ENCODE assay signal across 2 cellular contexts in genomic region chr7:72603073-72603472, GRCh38.
A peak's percentile ranks its signal among the peaks of the same experiment; 100 is the strongest.
TF ChIP-seq lines count a peak whose summit lies in the region.

No MANE protein-coding gene starts in this region.

TF ChIP-seq in HEK293, 187 proteins besides CTCF, POLR2A, EP300 and RAD21 (continued from another document):
- TF ChIP-seq ZNF626 (tag by site-specific recombination; IDR thresholded peaks at IDR 0.05), result no peak
- TF ChIP-seq PRDM4 (tag by site-specific recombination; IDR thresholded peaks at IDR 0.05), result no peak
- no peak for TF ChIP-seq ZNF174 (tag by site-specific recombination; IDR thresholded peaks at IDR 0.05)
- TF ChIP-seq, protein P1, sequence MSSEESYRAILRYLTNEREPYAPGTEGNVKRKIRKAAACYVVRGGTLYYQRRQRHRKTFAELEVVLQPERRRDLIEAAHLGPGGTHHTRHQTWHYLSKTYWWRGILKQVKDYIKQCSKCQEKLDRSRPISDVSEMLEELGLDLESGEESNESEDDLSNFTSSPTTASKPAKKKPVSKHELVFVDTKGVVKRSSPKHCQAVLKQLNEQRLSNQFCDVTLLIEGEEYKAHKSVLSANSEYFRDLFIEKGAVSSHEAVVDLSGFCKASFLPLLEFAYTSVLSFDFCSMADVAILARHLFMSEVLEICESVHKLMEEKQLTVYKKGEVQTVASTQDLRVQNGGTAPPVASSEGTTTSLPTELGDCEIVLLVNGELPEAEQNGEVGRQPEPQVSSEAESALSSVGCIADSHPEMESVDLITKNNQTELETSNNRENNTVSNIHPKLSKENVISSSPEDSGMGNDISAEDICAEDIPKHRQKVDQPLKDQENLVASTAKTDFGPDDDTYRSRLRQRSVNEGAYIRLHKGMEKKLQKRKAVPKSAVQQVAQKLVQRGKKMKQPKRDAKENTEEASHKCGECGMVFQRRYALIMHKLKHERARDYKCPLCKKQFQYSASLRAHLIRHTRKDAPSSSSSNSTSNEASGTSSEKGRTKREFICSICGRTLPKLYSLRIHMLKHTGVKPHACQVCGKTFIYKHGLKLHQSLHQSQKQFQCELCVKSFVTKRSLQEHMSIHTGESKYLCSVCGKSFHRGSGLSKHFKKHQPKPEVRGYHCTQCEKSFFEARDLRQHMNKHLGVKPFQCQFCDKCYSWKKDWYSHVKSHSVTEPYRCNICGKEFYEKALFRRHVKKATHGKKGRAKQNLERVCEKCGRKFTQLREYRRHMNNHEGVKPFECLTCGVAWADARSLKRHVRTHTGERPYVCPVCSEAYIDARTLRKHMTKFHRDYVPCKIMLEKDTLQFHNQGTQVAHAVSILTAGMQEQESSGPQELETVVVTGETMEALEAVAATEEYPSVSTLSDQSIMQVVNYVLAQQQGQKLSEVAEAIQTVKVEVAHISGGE (tag by site-specific recombination; conservative IDR thresholded peaks at IDR 0.05; ENCODE audit: low read depth), result no peak
- TF ChIP-seq ZNF843 (tag by site-specific recombination; IDR thresholded peaks at IDR 0.05), result no peak
- TF ChIP-seq ZNF366 (tag by site-specific recombination; conservative IDR thresholded peaks at IDR 0.05), result peak; percentile 93
- TF ChIP-seq ZNF660 (tag by site-specific recombination; IDR thresholded peaks at IDR 0.05), result no peak
- TF ChIP-seq ZNF629 (tag by site-specific recombination; IDR thresholded peaks at IDR 0.05), result no peak
- no peak for TF ChIP-seq TRIM28 (IDR thresholded peaks at IDR 0.05; ENCODE audit: borderline replicate concordance, low read length)
- TF ChIP-seq ZFP69B (tag by site-specific recombination; IDR thresholded peaks at IDR 0.05), result no peak
- no peak for TF ChIP-seq MEIS1 (CRISPR knock-in tag; IDR thresholded peaks at IDR 0.05; ENCODE audit: borderline replicate concordance)
- TF ChIP-seq ZNF184 (tag by site-specific recombination; IDR thresholded peaks at IDR 0.05), result no peak
- TF ChIP-seq ZNF19 (tag by site-specific recombination; IDR thresholded peaks at IDR 0.05; ENCODE audit: low read depth), result no peak

TF ChIP-seq in K562, 482 proteins besides CTCF, POLR2A, EP300 and RAD21 (continued from another document):
- TF ChIP-seq PKNOX1 (IDR thresholded peaks at IDR 0.05) (peak; percentile 97), PTRF (tag; IDR thresholded peaks at IDR 0.05) (no peak), MEIS2 (IDR thresholded peaks at IDR 0.05; ENCODE audit: partially characterized antibody) (peak; percentile 97), ZBTB17 (CRISPR knock-in tag; IDR thresholded peaks at IDR 0.05) (no peak), CBX3 (IDR thresholded peaks at IDR 0.05; ENCODE audit: borderline replicate concordance in 1 of 2, low read length in 2 of 2) (peak in 1 of 2 experiments; percentile 45; a peak in 1 of 3 replicates), RFX1 (IDR thresholded peaks at IDR 0.05) (0 out of 2 replicates have a peak, but pooled peaks have one; percentile 8), TRIM24 (IDR thresholded peaks at IDR 0.05) (peak; percentile 45 to 58), TRIM28 (IDR thresholded peaks at IDR 0.05) (peak; percentile 68; the same call in 1 of the 2 replicates), KDM4B (IDR thresholded peaks at IDR 0.05; ENCODE audit: borderline replicate concordance in 2 of 2, low read depth in 1 of 2) (peak in 1 of 2 experiments; percentile 89; a peak in 2 of 4 replicates), ZNF280A (IDR thresholded peaks at IDR 0.05; ENCODE audit: low read depth, partially characterized antibody) (peak; percentile 56), CSDE1 (IDR thresholded peaks at IDR 0.05) (no peak), ARHGAP35 (IDR thresholded peaks at IDR 0.05; ENCODE audit: partially characterized antibody) (peak; percentile 99)
- TF ChIP-seq, protein P1 (CRISPR knock-in tag; IDR thresholded peaks at IDR 0.05), result no peak
- TF ChIP-seq, protein P2, sequence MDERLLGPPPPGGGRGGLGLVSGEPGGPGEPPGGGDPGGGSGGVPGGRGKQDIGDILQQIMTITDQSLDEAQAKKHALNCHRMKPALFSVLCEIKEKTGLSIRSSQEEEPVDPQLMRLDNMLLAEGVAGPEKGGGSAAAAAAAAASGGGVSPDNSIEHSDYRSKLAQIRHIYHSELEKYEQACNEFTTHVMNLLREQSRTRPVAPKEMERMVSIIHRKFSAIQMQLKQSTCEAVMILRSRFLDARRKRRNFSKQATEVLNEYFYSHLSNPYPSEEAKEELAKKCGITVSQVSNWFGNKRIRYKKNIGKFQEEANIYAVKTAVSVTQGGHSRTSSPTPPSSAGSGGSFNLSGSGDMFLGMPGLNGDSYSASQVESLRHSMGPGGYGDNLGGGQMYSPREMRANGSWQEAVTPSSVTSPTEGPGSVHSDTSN (CRISPR knock-in tag; IDR thresholded peaks at IDR 0.05; ENCODE audit: low read depth), result no peak
- TF ChIP-seq, protein P2 (tag; conservative IDR thresholded peaks at IDR 0.05; ENCODE audit: low read depth), result peak; percentile 98
